ENCODE assay signal across 17 cellular contexts in genomic region chr3:161489390-161489789, GRCh38. TPM values are rescaled to one million over a fixed set of nuclear protein-coding genes. Genes with fewer than 3 reads are reported as not detected.
DNase-seq lines count a peak whose midpoint lies in the region; ATAC-seq, FAIRE-seq and TF ChIP-seq lines count a peak whose summit lies in the region.
"Had no signal": no experiment of that assay in that cellular context is flagged by ENCODE, and none has a peak within 500 bp of the region (broad histone marks: within the 10 kb centered on the region; RNA-seq: fewer than 3 reads in every experiment).

No MANE protein-coding gene starts in this region.

- no TSS peak for BruUV-seq in GM12878 (replicated peaks; lab: Mats Ljungman, UMichigan)

- no peak for TF ChIP-seq POLR2A in GM12878 (IDR thresholded peaks at IDR 0.05; ENCODE audit: low read depth, low read length)

- SMC1A ChIA-PET in GM12878 (lab: Charles Lee; ENCODE audit: uncharacterized antibody, unreplicated experiment) = interaction anchor here (0.6 to 1.7 kb wide), 5 partner anchors 9 to 205 kb away, joined by 3 to 7 read pairs (median 3); no protein-coding TSS in a partner anchor

- no peaks in the 10 kb centered on the region for H3F3A ChIP-seq in SK-N-SH (replicated peaks; ENCODE audit: insufficient read depth)

- H4K20me1 ChIP-seq in GM12878 (ENCODE audit: control insufficient read depth, insufficient read depth) (no peaks in the 10 kb centered on the region), SK-N-SH (ENCODE audit: insufficient read depth) (no peaks in the 10 kb centered on the region)

- no peak for TF ChIP-seq RAD21 in GM12878 (IDR thresholded peaks at IDR 0.05; ENCODE audit: insufficient read depth, low read depth, low read length)
- TF ChIP-seq RAD21 in SK-N-SH (IDR thresholded peaks at IDR 0.05; ENCODE audit: low read length) = no peak

- peak overlapping the region; percentile 19; the same call in 1 of the 2 replicates for H3K4me2 ChIP-seq in GM12878 (ENCODE audit: control insufficient read depth, insufficient read depth)
- no peak overlapping the region for H3K4me2 ChIP-seq in SK-N-SH

- no peak overlapping the region for H3K27ac Mint-ChIP-seq in activated CD4-positive, alpha-beta memory T cell treated with anti-CD3 and anti-CD28 coated beads, Interleukin-2, amount 10 ng/mL, durations not matched to agents 7 days and 5 days

- no peaks in the 10 kb centered on the region for H3K9me3 Mint-ChIP-seq in activated CD4-positive, alpha-beta memory T cell treated with anti-CD3 and anti-CD28 coated beads, Interleukin-2, amount 10 ng/mL, durations not matched to agents 7 days and 5 days

- peak; percentile 78 for FAIRE-seq in GM12878 (lab: Jason Lieb, UNC)
- FAIRE-seq: astrocyte, H1 had no signal

- TF ChIP-seq EP300 in GM12878 (IDR thresholded peaks at IDR 0.05; ENCODE audit: borderline replicate concordance in 1 of 2, control insufficient read depth in 1 of 2, low read depth in 2 of 2, low read length in 2 of 2) = peak; percentile 32 to 77; a peak in 3 of 4 replicates
- no peak for TF ChIP-seq EP300 in SK-N-SH (IDR thresholded peaks at IDR 0.05; ENCODE audit: borderline replicate concordance in 1 of 2, low read depth in 1 of 2, low read length in 1 of 2)

- in situ Hi-C loops in GM12878 (cut with MboI) = no loop called here

- CTCF ChIA-PET in GM12878 (lab: Yijun Ruan, JAX) (interaction anchor here (1.1 to 1.3 kb wide), 2 partner anchors 15 to 40 kb away, joined by 3 to 4 read pairs; no protein-coding TSS in a partner anchor), SK-N-SH (lab: Yijun Ruan, JAX) (no interaction called here)
- CTCF ChIA-PET in activated CD4-positive, alpha-beta memory T cell treated with anti-CD3 and anti-CD28 coated beads, Interleukin-2, amount 10 ng/mL, durations not matched to agents 7 days and 5 days (lab: Charles Lee) = no interaction called here

- POLR2A ChIA-PET in GM12878 (lab: Charles Lee) (no interaction called here), SK-N-SH (lab: Yijun Ruan, JAX) (no interaction called here)
- POLR2A ChIA-PET in activated CD4-positive, alpha-beta memory T cell treated with anti-CD3 and anti-CD28 coated beads, Interleukin-2, amount 10 ng/mL, durations not matched to agents 7 days and 5 days (lab: Charles Lee) = no interaction called here

- no peaks in the 10 kb centered on the region for H3K4me1 Mint-ChIP-seq in activated CD4-positive, alpha-beta memory T cell treated with anti-CD3 and anti-CD28 coated beads, Interleukin-2, amount 10 ng/mL, durations not matched to agents 7 days and 5 days

- H3K9me3 ChIP-seq in GM12878 (replicated peaks; ENCODE audit: control insufficient read depth, insufficient read depth, low read length) (no peaks in the 10 kb centered on the region; the same call in 2 of the 3 replicates), SK-N-SH (no peaks in the 10 kb centered on the region), SJCRH30 (replicated peaks) (no peaks in the 10 kb centered on the region)
- H3K9me3 ChIP-seq: vagina had no signal

- no peaks in the 10 kb centered on the region for H3K36me3 Mint-ChIP-seq in activated CD4-positive, alpha-beta memory T cell treated with anti-CD3 and anti-CD28 coated beads, Interleukin-2, amount 10 ng/mL, durations not matched to agents 7 days and 5 days (ENCODE audit: low read depth)

- no peaks in the 10 kb centered on the region for H3K79me2 ChIP-seq in GM12878 (ENCODE audit: control insufficient read depth, insufficient read depth, low read length)
- no peaks in the 10 kb centered on the region for H3K79me2 ChIP-seq in SK-N-SH (ENCODE audit: insufficient read depth)

- no peaks in the 10 kb centered on the region for H3K36me3 ChIP-seq in GM12878 (ENCODE audit: control insufficient read depth in 2 of 2, insufficient read depth in 2 of 2, low read length in 1 of 2)
- H3K36me3 ChIP-seq in SK-N-SH (replicated peaks in 1 of 2; ENCODE audit: control insufficient read depth in 1 of 2, insufficient read depth in 2 of 2, low read length in 1 of 2) = no peaks in the 10 kb centered on the region
- no peaks in the 10 kb centered on the region for H3K36me3 ChIP-seq in SJCRH30
- H3K36me3 ChIP-seq: vagina had no signal

- no peak overlapping the region for H3K27ac ChIP-seq in GM12878 (ENCODE audit: control insufficient read depth, insufficient read depth)
- H3K27ac ChIP-seq in SK-N-SH (ENCODE audit: low read depth in 2 of 2, low read length in 1 of 2) = no peak overlapping the region
- H3K27ac ChIP-seq in SJCRH30 = no peak overlapping the region
- H3K27ac ChIP-seq: epithelial cell of prostate, vagina had no signal

- intact Hi-C loops in GM12878 (cut with micrococcal nuclease; ENCODE audit: unreplicated experiment) (no loop called here), sciatic nerve (cut with DNase I) (no loop called here)

- no peaks in the 10 kb centered on the region; a peak in 1 of 4 replicates for H3K27me3 ChIP-seq in GM12878 (replicated peaks in 1 of 2; ENCODE audit: control insufficient read depth in 2 of 2, insufficient read depth in 2 of 2, low read length in 1 of 2)
- H3K27me3 ChIP-seq in SK-N-SH (ENCODE audit: insufficient read depth) = no peaks in the 10 kb centered on the region
- no peaks in the 10 kb centered on the region; the same call in 1 of the 2 replicates for H3K27me3 ChIP-seq in SJCRH30
- H3K27me3 ChIP-seq: vagina had no signal

- H3K4me1 ChIP-seq in GM12878 (ENCODE audit: control insufficient read depth, insufficient read depth, low read length) (peaks cover 10% of the 10 kb centered on the region; the same call in 1 of the 2 replicates), SK-N-SH (ENCODE audit: control insufficient read depth in 1 of 2, insufficient read depth in 2 of 2, low read depth in 1 of 2, low read length in 1 of 2) (no peaks in the 10 kb centered on the region), SJCRH30 (no peaks in the 10 kb centered on the region)
- H3K4me1 ChIP-seq: vagina had no signal

- H3K4me3 ChIP-seq in GM12878 (no peak overlapping the region), SK-N-SH (ENCODE audit: low read depth in 2 of 2, low read length in 1 of 2) (no peak overlapping the region), SJCRH30 (no peak overlapping the region)
- H3K4me3 ChIP-seq: vagina had no signal

- H3K27me3 Mint-ChIP-seq in activated CD4-positive, alpha-beta memory T cell treated with anti-CD3 and anti-CD28 coated beads, Interleukin-2, amount 10 ng/mL, durations not matched to agents 7 days and 5 days = peaks cover 5% of the 10 kb centered on the region

- DNase-seq in GM12878 (ENCODE audit: low read depth, low spot score) = peak; percentile 16
- no peak for DNase-seq in SK-N-SH
- DNase-seq in sciatic nerve (ENCODE audit: low spot score) = no peak
- no peak for DNase-seq in activated CD4-positive, alpha-beta memory T cell treated with anti-CD3 and anti-CD28 coated beads, Interleukin-2, amount 10 ng/mL, durations not matched to agents 7 days and 5 days
- no peak for DNase-seq in SJCRH30
- DNase-seq: NCI-H1105 treated with DMSO at 0.1 percent for 48 hours; nucleus accumbens; SHP77; stimulated activated CD4-positive, alpha-beta T cell treated with anti-CD3 and anti-CD28 coated beads, Interleukin-4, amount 100 ng/mL, for 4 hours had no signal

- H2AFZ ChIP-seq in GM12878 (ENCODE audit: control insufficient read depth, low read depth, low read length) (no peak overlapping the region), SK-N-SH (ENCODE audit: low read depth) (no peak overlapping the region)

- no peak overlapping the region for H3K9ac ChIP-seq in GM12878 (ENCODE audit: control insufficient read depth, insufficient read depth, low read length)
- H3K9ac ChIP-seq in SK-N-SH = no peak overlapping the region

- ATAC-seq in GM18873 (IDR thresholded peaks at IDR 0.05; ENCODE audit: low FRiP score, unreplicated experiment) (peak; percentile 94), HG02588 (IDR thresholded peaks at IDR 0.05; ENCODE audit: unreplicated experiment) (peak; percentile 89), HG03439 (IDR thresholded peaks at IDR 0.05; ENCODE audit: unreplicated experiment) (peak; percentile 99), GM12878 (peak; percentile 90), sciatic nerve (no peak)

- no peaks in the 10 kb centered on the region for H3K9me2 ChIP-seq in SK-N-SH

- TF ChIP-seq CTCF in GM12878 (IDR thresholded peaks at IDR 0.05 in 2 of 3, conservative IDR thresholded peaks at IDR 0.05 in 1 of 3; ENCODE audit: control insufficient read depth in 2 of 3, extremely low read depth in 1 of 3, insufficient read depth in 1 of 3, low read depth in 3 of 3, low read length in 3 of 3) (no peak), SK-N-SH (IDR thresholded peaks at IDR 0.05) (no peak)

- no peak overlapping the region for H3K4me3 Mint-ChIP-seq in activated CD4-positive, alpha-beta memory T cell treated with anti-CD3 and anti-CD28 coated beads, Interleukin-2, amount 10 ng/mL, durations not matched to agents 7 days and 5 days

- RAD21 ChIA-PET in GM12878 (lab: Charles Lee; ENCODE audit: unreplicated experiment) = interaction anchor here (1.1 to 1.2 kb wide), 2 partner anchors 74 to 205 kb away, joined by 3 to 4 read pairs; no protein-coding TSS in a partner anchor

TF ChIP-seq in SK-N-SH, 30 proteins besides CTCF, POLR2A, EP300 and RAD21 (continues in another document):
- no peak for TF ChIP-seq MAX (IDR thresholded peaks at IDR 0.05; ENCODE audit: low read depth)

RNA-seq across cellular contexts. Expression of gene OTOL1, which starts 7.2 kb away (rescaled TPM):
- not detected in 2 replicates for total RNA-seq in GM12878 (2013; cell fraction: nucleolus; rRNA removed)
- total RNA-seq in GM12878 (2014; rRNA removed) (not detected in 2 replicates), GM12878 (2014; rRNA removed; fragmentation: Illumina TruSeq; extraction: Trizol) (not detected in 2 replicates), GM12878 (2021) (not detected in 2 replicates), sciatic nerve (not detected)
- polyA plus RNA-seq in GM12878 (2011; ENCODE audit: low read depth) = not detected
- polyA plus RNA-seq in GM12878 (2011; rRNA removed) (not detected in 2 replicates), GM12878 (2014; fragmentation: Illumina TruSeq; extraction: Trizol) (not detected in 2 replicates), GM12878 (2014; fragmentation: Nextera tagmentation; extraction: Ambion mirVana) (not detected), GM12878 (2014; rRNA removed) (not detected in 2 replicates), GM12878 (2016; fragmentation: Nextera tagmentation; extraction: Ambion mirVana) (not detected), SK-N-SH (2012; rRNA removed) (not detected in 2 replicates)
- polyA plus RNA-seq in GM12878 (2011; cell fraction: cytosol; rRNA removed) = not detected in 2 replicates
- polyA plus RNA-seq in GM12878 (2011; cell fraction: nucleus; rRNA removed) = not detected in 2 replicates
- not detected in 2 replicates for polyA plus RNA-seq in GM12878 (2012)
- polyA minus RNA-seq in GM12878 (2011; rRNA and poly(A)+ RNA removed) = not detected in 2 replicates
- polyA minus RNA-seq in GM12878 (2011; cell fraction: cytosol; rRNA and poly(A)+ RNA removed) = not detected in 2 replicates
- polyA minus RNA-seq in GM12878 (2011; cell fraction: nucleus; rRNA and poly(A)+ RNA removed) = not detected in 2 replicates
- polyA plus RNA-seq in SK-N-SH (2012; cell fraction: cytosol; rRNA removed) = not detected in 2 replicates
- polyA plus RNA-seq in SK-N-SH (2012; cell fraction: nucleus; rRNA removed) = not detected in 2 replicates
- not detected for total RNA-seq in activated CD4-positive, alpha-beta memory T cell treated with anti-CD3 and anti-CD28 coated beads, Interleukin-2, amount 10 ng/mL, durations not matched to agents 7 days and 5 days
- total RNA-seq in SJCRH30 (2014; rRNA removed; shearing (Covaris generic)) = not detected in 2 replicates
- total RNA-seq: activated CD8-positive, alpha-beta memory T cell treated with anti-CD3 and anti-CD28 coated beads for 36 hours; astrocyte; H1; vagina had no signal
- polyA plus RNA-seq: H1 had no signal
